11 cellular contexts compared by ENCODE assay signal in genomic region chr21:29238967-29239289, GRCh38.
DNase-seq lines count a peak whose midpoint lies in the region; ATAC-seq and TF ChIP-seq lines count a peak whose summit lies in the region.
"Had no signal": no experiment of that assay in that cellular context is flagged by ENCODE, and none has a peak within 500 bp of the region (broad histone marks: within the 10 kb centered on the region; RNA-seq: fewer than 3 reads in every experiment).

No MANE protein-coding gene starts in this region.

- peaks cover 6 to 30% of the 10 kb centered on the region in 2 experiments for H3K4me1 ChIP-seq in neutrophil (ENCODE audit: control insufficient read depth in 1 of 2, insufficient read depth in 1 of 2, low read depth in 1 of 2, low read length in 1 of 2)

- H3K4me3 ChIP-seq in brain microvascular endothelial cell (ENCODE audit: low read depth, low read length) (no peak overlapping the region), neutrophil (ENCODE audit: low read depth in 1 of 2, low read length in 1 of 2) (no peak overlapping the region)
- H3K4me3 ChIP-seq: cardiac muscle cell had no signal

- no peaks in the 10 kb centered on the region for H3K9me3 ChIP-seq in neutrophil

- H3K27ac ChIP-seq in brain microvascular endothelial cell = peak overlapping the region; percentile 56
- H3K27ac ChIP-seq in neutrophil = peak overlapping the region; percentile 49
- H3K27ac ChIP-seq: cardiac muscle cell had no signal

- DNase-seq in CMK (ENCODE audit: low read depth) (peak; percentile 33), NAMALWA (ENCODE audit: low spot score) (peak; percentile 25), brain microvascular endothelial cell (peak; percentile 79), NCI-H1048 (lab: John Stamatoyannopoulos, UW) (no peak), NCI-H748 treated with DMSO at 0.1 percent for 48 hours (lab: John Stamatoyannopoulos, UW) (no peak)
- DNase-seq: NCI-H774, SW 1271 had no signal

- ATAC-seq in HG03565 (IDR thresholded peaks at IDR 0.05; ENCODE audit: unreplicated experiment) (no peak), HG02870 (IDR thresholded peaks at IDR 0.05; ENCODE audit: unreplicated experiment) (no peak)

- no peaks in the 10 kb centered on the region for H3K27me3 ChIP-seq in brain microvascular endothelial cell (replicated peaks)
- no peaks in the 10 kb centered on the region for H3K27me3 ChIP-seq in neutrophil
- H3K27me3 ChIP-seq: cardiac muscle cell had no signal

- no peaks in the 10 kb centered on the region for H3K36me3 ChIP-seq in brain microvascular endothelial cell (replicated peaks)
- H3K36me3 ChIP-seq in neutrophil = no peaks in the 10 kb centered on the region
- H3K36me3 ChIP-seq: cardiac muscle cell had no signal

- in situ Hi-C loops in brain microvascular endothelial cell (cut with HindIII; ENCODE audit: low pct_ligation_motif_present, low sequenced_read_pairs) = no loop called here

- TF ChIP-seq CTCF in brain microvascular endothelial cell (IDR thresholded peaks at IDR 0.05; ENCODE audit: low read depth, low read length, missing control alignments) (no peak), neutrophil (IDR thresholded peaks at IDR 0.05) (no peak)

Comparison
In these comparisons a context has a peak if more than half of its experiments do, and no peak if none do; other contexts are left out.
1. DNase-seq: peak in CMK (single experiment), NAMALWA (single experiment) and brain microvascular endothelial cell (single experiment); none in NCI-H1048 (single experiment) and NCI-H748 treated with DMSO at 0.1 percent for 48 hours (single experiment).